ENCODE assay signal across 8 cellular contexts in the genomic region with DNA sequence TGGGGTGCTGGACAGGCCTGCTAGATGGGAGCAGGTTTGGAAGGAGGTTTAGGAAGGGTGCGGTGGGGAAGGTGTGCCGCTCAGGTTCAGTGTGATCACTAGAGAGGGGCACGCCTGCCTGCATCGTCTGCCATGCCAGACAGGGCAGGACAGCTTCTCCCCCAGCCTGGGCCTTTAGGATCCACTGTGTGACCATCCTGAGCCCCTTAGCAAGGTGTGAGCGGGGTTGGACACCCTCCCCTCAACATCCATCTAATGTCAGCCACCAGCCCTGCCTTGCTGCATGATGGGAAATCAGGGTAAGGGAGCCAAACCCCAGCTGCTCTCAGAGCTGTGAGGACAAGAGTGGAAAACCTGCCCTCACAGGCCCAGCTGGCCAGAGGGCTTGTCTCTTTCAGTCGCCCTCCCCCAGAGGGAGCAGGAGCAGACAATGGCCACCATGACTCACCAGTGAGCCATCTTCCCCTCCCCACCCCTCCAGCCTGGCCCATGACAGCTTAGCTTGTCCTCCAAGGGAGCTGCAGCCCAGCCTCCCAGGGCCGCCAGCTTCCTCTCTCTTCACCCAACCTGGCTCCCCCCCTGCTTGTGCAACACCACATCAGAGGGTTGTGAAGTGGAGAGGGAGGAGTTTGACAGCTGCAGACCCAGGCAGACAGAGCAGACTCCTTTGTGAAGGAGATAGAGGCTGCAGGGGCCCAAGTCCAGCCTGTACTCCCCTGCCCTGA. TPM values are rescaled to one million over a fixed set of nuclear protein-coding genes. Genes with fewer than 3 reads are reported as not detected.
DNase-seq lines count a peak whose midpoint lies in the region; ATAC-seq and TF ChIP-seq lines count a peak whose summit lies in the region.

No MANE protein-coding gene starts in this region.

- no peaks in the 10 kb centered on the region for H4K20me1 ChIP-seq in HCT116 (ENCODE audit: insufficient read depth)

- no peaks in the 10 kb centered on the region for H3K27me3 Mint-ChIP-seq in effector memory CD8-positive, alpha-beta T cell
- no peaks in the 10 kb centered on the region for H3K27me3 Mint-ChIP-seq in memory B cell

- H3K9ac ChIP-seq in HCT116 (ENCODE audit: low read length), result peak overlapping the region; percentile 40

- H3K9me3 ChIP-seq in HCT116 (ENCODE audit: control insufficient read depth in 1 of 2, insufficient read depth in 1 of 2, low read depth in 1 of 2, low read length in 2 of 2), result no peaks in the 10 kb centered on the region

- no peak for TF ChIP-seq POLR2A in HCT116 (IDR thresholded peaks at IDR 0.05; ENCODE audit: borderline replicate concordance, extremely low read depth, insufficient read depth, insufficient read length)

- H3K79me2 ChIP-seq in ACC112 (ENCODE audit: control insufficient read depth, insufficient read depth, low read length, unreplicated experiment) (no peaks in the 10 kb centered on the region), HCT116 (ENCODE audit: insufficient read depth, low read length) (no peaks in the 10 kb centered on the region)

- H3K27me3 ChIP-seq in ACC112 (ENCODE audit: insufficient read depth, low read length) (no peaks in the 10 kb centered on the region), HCT116 (ENCODE audit: insufficient read depth, low read length) (no peaks in the 10 kb centered on the region)

- H3K36me3 ChIP-seq in ACC112 (ENCODE audit: insufficient read depth, low read length), result no peaks in the 10 kb centered on the region
- H3K36me3 ChIP-seq in HCT116 (ENCODE audit: control insufficient read depth in 1 of 2, insufficient read depth in 2 of 2, low read length in 2 of 2), result no peaks in the 10 kb centered on the region

- H3K27ac ChIP-seq in ACC112 (ENCODE audit: low read depth, low read length), result peak overlapping the region; percentile 17; the same call in 1 of the 2 replicates
- peak overlapping the region; percentile 2; the same call in 1 of the 2 replicates for H3K27ac ChIP-seq in HCT116 (ENCODE audit: low read depth, low read length)

- H3K27ac Mint-ChIP-seq in effector memory CD8-positive, alpha-beta T cell, result peak overlapping the region; percentile 98 to 99
- H3K27ac Mint-ChIP-seq in memory B cell, result peak overlapping the region; percentile 97

- RAD21 ChIA-PET in HCT116 (lab: Charles Lee; ENCODE audit: low non-redundant PET in 1 of 2, low total read pairs in 2 of 2, uncharacterized antibody in 2 of 2, unreplicated experiment in 2 of 2), result interaction anchor here (0.6 to 1.6 kb wide), 3 partner anchors 16 to 35 kb away, joined by 3 to 8 read pairs (median 4); no protein-coding TSS in a partner anchor

- H3K9me2 ChIP-seq in HCT116 (ENCODE audit: insufficient read depth), result no peaks in the 10 kb centered on the region

- peaks cover 47% of the 10 kb centered on the region for H3K4me1 ChIP-seq in ACC112 (ENCODE audit: control insufficient read depth, insufficient read depth, low read length, unreplicated experiment)
- H3K4me1 ChIP-seq in HCT116 (ENCODE audit: control insufficient read depth in 1 of 2, insufficient read depth in 2 of 2, low read length in 2 of 2), result peaks cover 30 to 65% of the 10 kb centered on the region in 2 experiments

- POLR2A ChIA-PET in HCT116 (lab: Charles Lee), result interaction anchor here (0.7 to 1.8 kb wide), 4 partner anchors 11 to 33 kb away, joined by 3 to 4 read pairs (median 3); no protein-coding TSS in a partner anchor

- peak overlapping the region; percentile 85 to 92 for H3K4me3 Mint-ChIP-seq in effector memory CD8-positive, alpha-beta T cell
- H3K4me3 Mint-ChIP-seq in memory B cell, result peak overlapping the region; percentile 78

- TF ChIP-seq CTCF in HCT116 (IDR thresholded peaks at IDR 0.05 in 2 of 3, conservative IDR thresholded peaks at IDR 0.05 in 1 of 3; ENCODE audit: borderline replicate concordance in 1 of 3, insufficient read depth in 1 of 3, low read depth in 2 of 3, low read length in 2 of 3), result no peak

- intact Hi-C loops in HCT116 (cut with micrococcal nuclease), result no loop called here

- H3K4me3 ChIP-seq in ACC112 (ENCODE audit: low read depth, low read length) (no peak overlapping the region), HCT116 (replicated peaks in 1 of 2; ENCODE audit: low read depth in 1 of 2, low read length in 2 of 2) (peak overlapping the region in 1 of 2 experiments; percentile 27; a peak in 2 of 4 replicates)

- H2AFZ ChIP-seq in ACC112 (ENCODE audit: low read length, unreplicated experiment), result no peak overlapping the region
- peak overlapping the region; percentile 1 for H2AFZ ChIP-seq in HCT116 (ENCODE audit: low read depth, low read length, poor library complexity, severe bottlenecking)

- no peaks in the 10 kb centered on the region for H3K9me3 Mint-ChIP-seq in effector memory CD8-positive, alpha-beta T cell
- H3K9me3 Mint-ChIP-seq in memory B cell, result no peaks in the 10 kb centered on the region

- peak; percentile 75 for DNase-seq in HCT116 (ENCODE audit: low read depth, low spot score)
- DNase-seq in NOMO-1 (lab: John Stamatoyannopoulos, UW; ENCODE audit: unreplicated experiment in 2 of 2), result peak; percentile 97 to 98
- DNase-seq in activated CD8-positive, alpha-beta memory T cell treated with anti-CD3 and anti-CD28 coated beads, Interleukin-2, amount 50 U/mL, for 1 hour (ENCODE audit: extremely low read depth), result peak; percentile 90
- peak; percentile 86 to 89 (median 89) for DNase-seq in effector memory CD8-positive, alpha-beta T cell
- peak; percentile 56 to 58 for DNase-seq in memory B cell (ENCODE audit: low spot score in 2 of 2)
- DNase-seq in stimulated activated CD8-positive, alpha-beta memory T cell treated with anti-CD3 and anti-CD28 coated beads, Interleukin-12 subunit alpha, Interleukin-12 subunit beta, amount 100 ng/mL, for 24 hours (ENCODE audit: extremely low read depth), result peak; percentile 54

- peak overlapping the region; percentile 80 for H3K4me2 ChIP-seq in HCT116 (ENCODE audit: low read length)

- no TSS peak for BruUV-seq in HCT116 (replicated peaks; lab: Mats Ljungman, UMichigan)

- no peak for TF ChIP-seq RAD21 in HCT116 (IDR thresholded peaks at IDR 0.05; ENCODE audit: low read depth)

- H3K36me3 Mint-ChIP-seq in effector memory CD8-positive, alpha-beta T cell (ENCODE audit: insufficient read depth), result peaks cover 45% of the 10 kb centered on the region
- no peaks in the 10 kb centered on the region for H3K36me3 Mint-ChIP-seq in memory B cell

- CTCF ChIA-PET in HCT116 (lab: Charles Lee), result interaction anchor here (0.8 to 3.3 kb wide), 5 partner anchors 10 to 50 kb away, joined by 3 to 19 read pairs (median 8); no protein-coding TSS in a partner anchor

- H3K4me1 Mint-ChIP-seq in effector memory CD8-positive, alpha-beta T cell (ENCODE audit: low read depth in 2 of 2), result peaks cover 63 to 74% of the 10 kb centered on the region in 2 donors
- H3K4me1 Mint-ChIP-seq in memory B cell, result peaks cover 69% of the 10 kb centered on the region

- ATAC-seq in HCT116, result peak; percentile 95
- peak; percentile 66 for ATAC-seq in effector memory CD8-positive, alpha-beta T cell (replicated peaks)
- peak; percentile 28 for ATAC-seq in memory B cell (ENCODE audit: low read depth)
- ATAC-seq in HG02588 (IDR thresholded peaks at IDR 0.05; ENCODE audit: unreplicated experiment), result no peak

TF ChIP-seq in HCT116, 20 proteins besides CTCF, POLR2A, EP300 and RAD21 (continues in another document):
- no peak for TF ChIP-seq SRF (IDR thresholded peaks at IDR 0.05; ENCODE audit: low read depth)
- TF ChIP-seq YY1 (IDR thresholded peaks at IDR 0.05; ENCODE audit: extremely low read depth, insufficient replicate concordance, low read depth, low read length), result peak; percentile 86
- no peak for TF ChIP-seq EZH2phosphoT487 (IDR thresholded peaks at IDR 0.05; ENCODE audit: borderline replicate concordance)
- no peak for TF ChIP-seq ZFX (IDR thresholded peaks at IDR 0.05)
- TF ChIP-seq CBX3 (IDR thresholded peaks at IDR 0.05; ENCODE audit: low read depth), result peak; percentile 59
- TF ChIP-seq ZNF274 (IDR thresholded peaks at IDR 0.05; ENCODE audit: low read depth, low read length), result no peak
- TF ChIP-seq POLR2AphosphoS5 (IDR thresholded peaks at IDR 0.05; ENCODE audit: low read depth, low read length), result peak; percentile 26; the same call in 1 of the 2 replicates
- TF ChIP-seq TCF7L2 (IDR thresholded peaks at IDR 0.05; ENCODE audit: borderline replicate concordance, extremely low read depth, insufficient read depth, insufficient read length), result peak; percentile 78
- TF ChIP-seq EGR1 (IDR thresholded peaks at IDR 0.05; ENCODE audit: low read depth), result no peak
- TF ChIP-seq EZH2 (IDR thresholded peaks at IDR 0.05), result no peak
- TF ChIP-seq CEBPB (IDR thresholded peaks at IDR 0.05; ENCODE audit: low read depth), result peak; percentile 90
- TF ChIP-seq, protein P1, sequence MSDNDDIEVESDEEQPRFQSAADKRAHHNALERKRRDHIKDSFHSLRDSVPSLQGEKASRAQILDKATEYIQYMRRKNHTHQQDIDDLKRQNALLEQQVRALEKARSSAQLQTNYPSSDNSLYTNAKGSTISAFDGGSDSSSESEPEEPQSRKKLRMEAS (IDR thresholded peaks at IDR 0.05), result no peak
- TF ChIP-seq, protein P2, sequence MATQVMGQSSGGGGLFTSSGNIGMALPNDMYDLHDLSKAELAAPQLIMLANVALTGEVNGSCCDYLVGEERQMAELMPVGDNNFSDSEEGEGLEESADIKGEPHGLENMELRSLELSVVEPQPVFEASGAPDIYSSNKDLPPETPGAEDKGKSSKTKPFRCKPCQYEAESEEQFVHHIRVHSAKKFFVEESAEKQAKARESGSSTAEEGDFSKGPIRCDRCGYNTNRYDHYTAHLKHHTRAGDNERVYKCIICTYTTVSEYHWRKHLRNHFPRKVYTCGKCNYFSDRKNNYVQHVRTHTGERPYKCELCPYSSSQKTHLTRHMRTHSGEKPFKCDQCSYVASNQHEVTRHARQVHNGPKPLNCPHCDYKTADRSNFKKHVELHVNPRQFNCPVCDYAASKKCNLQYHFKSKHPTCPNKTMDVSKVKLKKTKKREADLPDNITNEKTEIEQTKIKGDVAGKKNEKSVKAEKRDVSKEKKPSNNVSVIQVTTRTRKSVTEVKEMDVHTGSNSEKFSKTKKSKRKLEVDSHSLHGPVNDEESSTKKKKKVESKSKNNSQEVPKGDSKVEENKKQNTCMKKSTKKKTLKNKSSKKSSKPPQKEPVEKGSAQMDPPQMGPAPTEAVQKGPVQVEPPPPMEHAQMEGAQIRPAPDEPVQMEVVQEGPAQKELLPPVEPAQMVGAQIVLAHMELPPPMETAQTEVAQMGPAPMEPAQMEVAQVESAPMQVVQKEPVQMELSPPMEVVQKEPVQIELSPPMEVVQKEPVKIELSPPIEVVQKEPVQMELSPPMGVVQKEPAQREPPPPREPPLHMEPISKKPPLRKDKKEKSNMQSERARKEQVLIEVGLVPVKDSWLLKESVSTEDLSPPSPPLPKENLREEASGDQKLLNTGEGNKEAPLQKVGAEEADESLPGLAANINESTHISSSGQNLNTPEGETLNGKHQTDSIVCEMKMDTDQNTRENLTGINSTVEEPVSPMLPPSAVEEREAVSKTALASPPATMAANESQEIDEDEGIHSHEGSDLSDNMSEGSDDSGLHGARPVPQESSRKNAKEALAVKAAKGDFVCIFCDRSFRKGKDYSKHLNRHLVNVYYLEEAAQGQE (IDR thresholded peaks at IDR 0.05; ENCODE audit: low read depth), result no peak
- TF ChIP-seq SIN3A (IDR thresholded peaks at IDR 0.05; ENCODE audit: low read depth), result no peak

RNA-seq across cellular contexts. Expression of a gene that starts 37.0 kb away (rescaled TPM):
- 3.0 TPM for total RNA-seq in HCT116 (2021; ENCODE audit: unreplicated experiment)
- 1.4 and 1.5 TPM in 2 replicates for polyA plus RNA-seq in HCT116 (2012)

RNA-seq across cellular contexts. Expression of a gene that starts 56.8 kb away (rescaled TPM):
- total RNA-seq in HCT116 (2021; ENCODE audit: unreplicated experiment), result 2.7 TPM
- 2.5 and 2.6 TPM in 2 replicates for polyA plus RNA-seq in HCT116 (2012)
